Comparison of ENCODE assay signal across 9 cellular contexts in genomic region chr11:2701230-2701629, GRCh38. TPM values are rescaled to one million over a fixed set of nuclear protein-coding genes. Genes with fewer than 3 reads are reported as not detected.
DNase-seq lines count a peak whose midpoint lies in the region; ATAC-seq, FAIRE-seq and TF ChIP-seq lines count a peak whose summit lies in the region.
"Had no signal": no experiment of that assay in that cellular context is flagged by ENCODE, and none has a peak within 500 bp of the region (broad histone marks: within the 10 kb centered on the region; RNA-seq: fewer than 3 reads in every experiment).

No MANE protein-coding gene starts in this region.

- intact Hi-C loops in CD8-positive, alpha-beta T cell (cut with DNase I, micrococcal nuclease), result loop anchor here (2.0 to 5.0 kb wide), 2 partner anchors 186 to 192 kb away; partner anchors contain the start of gene CDKN1C (in 1 of the 2)
- intact Hi-C loops in esophagus muscularis mucosa (cut with DNase I), result loop anchor here (5.0 kb wide), 1 partner anchor 126 kb away; no protein-coding TSS in a partner anchor
- intact Hi-C loops in posterior vena cava (cut with DNase I), result loop anchor here in 1 of 2 donors (10.0 kb wide), 1 partner anchor 184 kb away; the partner anchor contains the start of gene CDKN1C

- peaks cover 2% of the 10 kb centered on the region for H3K9me3 ChIP-seq in CD8-positive, alpha-beta T cell (ENCODE audit: low read length)
- H3K9me3 ChIP-seq in Peyer's patch, result no peaks in the 10 kb centered on the region
- peaks cover 0 to 2% (median 0%) of the 10 kb centered on the region in 4 donors for H3K9me3 ChIP-seq in esophagus muscularis mucosa

- no peak for DNase-seq in CD8-positive, alpha-beta T cell
- DNase-seq in Peyer's patch (peak in 2 of 3 donors; percentile 59 to 65), esophagus muscularis mucosa (ENCODE audit: extremely low spot score) (no peak), posterior vena cava (ENCODE audit: low spot score) (peak; percentile 66), RCC 7860 (ENCODE audit: low spot score) (no peak), NCI-H187 treated with DMSO at 0.1 percent for 48 hours (lab: John Stamatoyannopoulos, UW) (no peak), NCI-H446 (lab: John Stamatoyannopoulos, UW) (no peak)
- DNase-seq: cerebellar nuclear complex had no signal

- no peak for TF ChIP-seq CTCF in CD8-positive, alpha-beta T cell (IDR thresholded peaks at IDR 0.05)
- TF ChIP-seq CTCF in Peyer's patch (IDR thresholded peaks at IDR 0.05) (no peak), esophagus muscularis mucosa (IDR thresholded peaks at IDR 0.05) (no peak)

- no peak for TF ChIP-seq EP300 in esophagus muscularis mucosa (IDR thresholded peaks at IDR 0.05)

- peaks cover 5% of the 10 kb centered on the region for H3K4me1 ChIP-seq in CD8-positive, alpha-beta T cell (ENCODE audit: insufficient read depth, low read length)
- H3K4me1 ChIP-seq in Peyer's patch (peaks cover 0 to 5% (median 0%) of the 10 kb centered on the region in 4 donors), esophagus muscularis mucosa (peaks cover 3 to 28% (median 26%) of the 10 kb centered on the region in 4 donors)

- CTCF ChIA-PET in CD8-positive, alpha-beta T cell (lab: Charles Lee), result no interaction called here

- POLR2A ChIA-PET in CD8-positive, alpha-beta T cell (lab: Charles Lee), result no interaction called here

- peaks cover 8% of the 10 kb centered on the region for H3K36me3 Mint-ChIP-seq in CD8-positive, alpha-beta T cell

- no peak for FAIRE-seq in RCC 7860 (lab: Jason Lieb, UNC)

- H3K27me3 Mint-ChIP-seq in CD8-positive, alpha-beta T cell (ENCODE audit: low read depth), result no peaks in the 10 kb centered on the region

- no peak overlapping the region for H3K27ac Mint-ChIP-seq in CD8-positive, alpha-beta T cell

- peak overlapping the region; percentile 70 for H3K4me3 Mint-ChIP-seq in CD8-positive, alpha-beta T cell

- H3K36me3 ChIP-seq in CD8-positive, alpha-beta T cell (ENCODE audit: insufficient read depth, low read length), result no peaks in the 10 kb centered on the region
- H3K36me3 ChIP-seq in Peyer's patch (no peaks in the 10 kb centered on the region), esophagus muscularis mucosa (no peaks in the 10 kb centered on the region)

- no peaks in the 10 kb centered on the region for H3K27me3 ChIP-seq in CD8-positive, alpha-beta T cell (ENCODE audit: insufficient read depth, low read length)
- H3K27me3 ChIP-seq in Peyer's patch (no peaks in the 10 kb centered on the region), esophagus muscularis mucosa (no peaks in the 10 kb centered on the region)

- no peak for ATAC-seq in CD8-positive, alpha-beta T cell
- no peak for ATAC-seq in HG03045 (IDR thresholded peaks at IDR 0.05; ENCODE audit: unreplicated experiment)

- H3K4me1 Mint-ChIP-seq in CD8-positive, alpha-beta T cell (ENCODE audit: low read depth), result peaks cover 9% of the 10 kb centered on the region

- WGBS in esophagus muscularis mucosa, result 95% methylated on average over 2 of the region's 7 CpGs

- TF ChIP-seq POLR2A in Peyer's patch (IDR thresholded peaks at IDR 0.05), result peak in 1 of 2 donors; percentile 15
- no peak for TF ChIP-seq POLR2A in esophagus muscularis mucosa (IDR thresholded peaks at IDR 0.05; ENCODE audit: low read depth)

- no peak overlapping the region for H3K27ac ChIP-seq in CD8-positive, alpha-beta T cell (ENCODE audit: low read depth, low read length)
- H3K27ac ChIP-seq in Peyer's patch (peak overlapping the region in 3 of 4 donors; percentile 93 to 96 (median 95)), esophagus muscularis mucosa (replicated peaks in 1 of 4) (peak overlapping the region; percentile 92 to 98 (median 94))

- H3K9me3 Mint-ChIP-seq in CD8-positive, alpha-beta T cell, result no peaks in the 10 kb centered on the region

- H3K4me3 ChIP-seq in CD8-positive, alpha-beta T cell (ENCODE audit: low read depth, low read length), result no peak overlapping the region
- H3K4me3 ChIP-seq in Peyer's patch (no peak overlapping the region), esophagus muscularis mucosa (peak overlapping the region in 2 of 4 donors; percentile 59 to 75)

RNA-seq across cellular contexts. Expression of gene KCNQ1OT1, which starts 1.4 kb away (rescaled TPM):
- total RNA-seq in CD8-positive, alpha-beta T cell, result under 1 TPM; 0.42 to 0.52 TPM
- total RNA-seq in Peyer's patch (1 to 10 TPM; 3.2 to 6.2 (median 4.5) TPM), esophagus muscularis mucosa (1 to 10 TPM in 2 of 4 donors, under 1 TPM in 2; 0.66 to 2.5 (median 1.3) TPM), posterior vena cava (1 to 10 TPM; 1.8 to 3.5 TPM)

Comparison
In these comparisons a context has a peak if more than half of its experiments do, and no peak if none do; other contexts are left out.
1. DNase-seq: peak in Peyer's patch (2 of 3) and posterior vena cava (single experiment); none in CD8-positive, alpha-beta T cell (0 of 7), esophagus muscularis mucosa (single experiment), RCC 7860 (single experiment), NCI-H187 treated with DMSO at 0.1 percent for 48 hours (single experiment) and NCI-H446 (0 of 2).